1 cellular context compared by ENCODE assay signal in the genomic region with DNA sequence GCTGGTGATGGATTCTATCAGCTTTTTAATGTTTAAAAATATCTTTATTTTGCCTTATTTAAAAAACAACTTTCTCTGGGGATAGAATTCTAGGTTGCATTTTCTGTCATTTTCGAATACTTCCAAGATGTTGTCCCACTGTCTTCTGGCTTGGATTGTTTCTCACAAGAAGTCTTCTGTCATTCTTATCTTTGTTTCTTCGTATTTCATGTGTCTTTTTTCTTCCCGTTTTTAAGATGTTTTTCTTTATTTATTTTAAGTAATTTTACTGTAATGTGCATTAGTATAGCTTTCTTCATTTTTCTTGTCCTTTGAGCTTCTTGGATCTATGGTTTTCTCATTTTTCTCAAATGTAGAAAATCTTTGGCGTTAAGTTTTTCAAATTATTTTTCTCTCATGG.
TF ChIP-seq lines count a peak whose summit lies in the region.

No MANE protein-coding gene starts in this region.

TF ChIP-seq in K562, 482 proteins besides CTCF, POLR2A, EP300 and RAD21 (continued from another document and continues in another):
- TF ChIP-seq, protein P1, sequence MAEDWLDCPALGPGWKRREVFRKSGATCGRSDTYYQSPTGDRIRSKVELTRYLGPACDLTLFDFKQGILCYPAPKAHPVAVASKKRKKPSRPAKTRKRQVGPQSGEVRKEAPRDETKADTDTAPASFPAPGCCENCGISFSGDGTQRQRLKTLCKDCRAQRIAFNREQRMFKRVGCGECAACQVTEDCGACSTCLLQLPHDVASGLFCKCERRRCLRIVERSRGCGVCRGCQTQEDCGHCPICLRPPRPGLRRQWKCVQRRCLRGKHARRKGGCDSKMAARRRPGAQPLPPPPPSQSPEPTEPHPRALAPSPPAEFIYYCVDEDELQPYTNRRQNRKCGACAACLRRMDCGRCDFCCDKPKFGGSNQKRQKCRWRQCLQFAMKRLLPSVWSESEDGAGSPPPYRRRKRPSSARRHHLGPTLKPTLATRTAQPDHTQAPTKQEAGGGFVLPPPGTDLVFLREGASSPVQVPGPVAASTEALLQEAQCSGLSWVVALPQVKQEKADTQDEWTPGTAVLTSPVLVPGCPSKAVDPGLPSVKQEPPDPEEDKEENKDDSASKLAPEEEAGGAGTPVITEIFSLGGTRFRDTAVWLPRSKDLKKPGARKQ (CRISPR knock-in tag; IDR thresholded peaks at IDR 0.05), result peak; percentile 57; the same call in 1 of the 2 replicates
- TF ChIP-seq TEAD2 (tag; IDR thresholded peaks at IDR 0.05) (no peak), HDAC8 (tag; IDR thresholded peaks at IDR 0.05) (no peak), STAG1 (CRISPR knock-in tag; IDR thresholded peaks at IDR 0.05; ENCODE audit: borderline replicate concordance) (no peak), KAT8 (IDR thresholded peaks at IDR 0.05; ENCODE audit: low read depth) (no peak), ZNF668 (CRISPR knock-in tag; IDR thresholded peaks at IDR 0.05) (no peak), DDX20 (tag; IDR thresholded peaks at IDR 0.05; ENCODE audit: low read depth) (no peak), SAP30 (IDR thresholded peaks at IDR 0.05; ENCODE audit: borderline replicate concordance, insufficient read depth, low read depth, low read length, poor library complexity, severe bottlenecking) (no peak), CHD2 (IDR thresholded peaks at IDR 0.05; ENCODE audit: low read depth, low read length) (no peak), CBX3 (IDR thresholded peaks at IDR 0.05; ENCODE audit: borderline replicate concordance in 1 of 2, low read length in 2 of 2) (peak in 1 of 2 experiments; percentile 98; a peak in 2 of 3 replicates), ZNF184 (CRISPR knock-in tag; IDR thresholded peaks at IDR 0.05) (no peak), SRF (CRISPR knock-in tag; IDR thresholded peaks at IDR 0.05) (no peak), ZNF584 (CRISPR knock-in tag; IDR thresholded peaks at IDR 0.05; ENCODE audit: low read depth) (no peak), OTX1 (CRISPR knock-in tag; IDR thresholded peaks at IDR 0.05) (no peak), NCOA6 (IDR thresholded peaks at IDR 0.05) (no peak), ELF1 (tag; IDR thresholded peaks at IDR 0.05) (no peak), TRIM28 (IDR thresholded peaks at IDR 0.05) (peak; percentile 95), ZNF347 (CRISPR knock-in tag; IDR thresholded peaks at IDR 0.05; ENCODE audit: low read depth) (no peak), EHMT2 (IDR thresholded peaks at IDR 0.05) (no peak), LARP7 (IDR thresholded peaks at IDR 0.05) (peak; percentile 55; the same call in 1 of the 2 replicates), ZNF197 (CRISPR knock-in tag; IDR thresholded peaks at IDR 0.05; ENCODE audit: low read depth) (no peak), TBL1XR1 (IDR thresholded peaks at IDR 0.05; ENCODE audit: low read length in 2 of 2) (no peak)
- TF ChIP-seq, protein P2, sequence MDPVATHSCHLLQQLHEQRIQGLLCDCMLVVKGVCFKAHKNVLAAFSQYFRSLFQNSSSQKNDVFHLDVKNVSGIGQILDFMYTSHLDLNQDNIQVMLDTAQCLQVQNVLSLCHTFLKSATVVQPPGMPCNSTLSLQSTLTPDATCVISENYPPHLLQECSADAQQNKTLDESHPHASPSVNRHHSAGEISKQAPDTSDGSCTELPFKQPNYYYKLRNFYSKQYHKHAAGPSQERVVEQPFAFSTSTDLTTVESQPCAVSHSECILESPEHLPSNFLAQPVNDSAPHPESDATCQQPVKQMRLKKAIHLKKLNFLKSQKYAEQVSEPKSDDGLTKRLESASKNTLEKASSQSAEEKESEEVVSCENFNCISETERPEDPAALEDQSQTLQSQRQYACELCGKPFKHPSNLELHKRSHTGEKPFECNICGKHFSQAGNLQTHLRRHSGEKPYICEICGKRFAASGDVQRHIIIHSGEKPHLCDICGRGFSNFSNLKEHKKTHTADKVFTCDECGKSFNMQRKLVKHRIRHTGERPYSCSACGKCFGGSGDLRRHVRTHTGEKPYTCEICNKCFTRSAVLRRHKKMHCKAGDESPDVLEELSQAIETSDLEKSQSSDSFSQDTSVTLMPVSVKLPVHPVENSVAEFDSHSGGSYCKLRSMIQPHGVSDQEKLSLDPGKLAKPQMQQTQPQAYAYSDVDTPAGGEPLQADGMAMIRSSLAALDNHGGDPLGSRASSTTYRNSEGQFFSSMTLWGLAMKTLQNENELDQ (CRISPR knock-in tag; IDR thresholded peaks at IDR 0.05; ENCODE audit: borderline replicate concordance), result no peak
- TF ChIP-seq, protein P3, sequence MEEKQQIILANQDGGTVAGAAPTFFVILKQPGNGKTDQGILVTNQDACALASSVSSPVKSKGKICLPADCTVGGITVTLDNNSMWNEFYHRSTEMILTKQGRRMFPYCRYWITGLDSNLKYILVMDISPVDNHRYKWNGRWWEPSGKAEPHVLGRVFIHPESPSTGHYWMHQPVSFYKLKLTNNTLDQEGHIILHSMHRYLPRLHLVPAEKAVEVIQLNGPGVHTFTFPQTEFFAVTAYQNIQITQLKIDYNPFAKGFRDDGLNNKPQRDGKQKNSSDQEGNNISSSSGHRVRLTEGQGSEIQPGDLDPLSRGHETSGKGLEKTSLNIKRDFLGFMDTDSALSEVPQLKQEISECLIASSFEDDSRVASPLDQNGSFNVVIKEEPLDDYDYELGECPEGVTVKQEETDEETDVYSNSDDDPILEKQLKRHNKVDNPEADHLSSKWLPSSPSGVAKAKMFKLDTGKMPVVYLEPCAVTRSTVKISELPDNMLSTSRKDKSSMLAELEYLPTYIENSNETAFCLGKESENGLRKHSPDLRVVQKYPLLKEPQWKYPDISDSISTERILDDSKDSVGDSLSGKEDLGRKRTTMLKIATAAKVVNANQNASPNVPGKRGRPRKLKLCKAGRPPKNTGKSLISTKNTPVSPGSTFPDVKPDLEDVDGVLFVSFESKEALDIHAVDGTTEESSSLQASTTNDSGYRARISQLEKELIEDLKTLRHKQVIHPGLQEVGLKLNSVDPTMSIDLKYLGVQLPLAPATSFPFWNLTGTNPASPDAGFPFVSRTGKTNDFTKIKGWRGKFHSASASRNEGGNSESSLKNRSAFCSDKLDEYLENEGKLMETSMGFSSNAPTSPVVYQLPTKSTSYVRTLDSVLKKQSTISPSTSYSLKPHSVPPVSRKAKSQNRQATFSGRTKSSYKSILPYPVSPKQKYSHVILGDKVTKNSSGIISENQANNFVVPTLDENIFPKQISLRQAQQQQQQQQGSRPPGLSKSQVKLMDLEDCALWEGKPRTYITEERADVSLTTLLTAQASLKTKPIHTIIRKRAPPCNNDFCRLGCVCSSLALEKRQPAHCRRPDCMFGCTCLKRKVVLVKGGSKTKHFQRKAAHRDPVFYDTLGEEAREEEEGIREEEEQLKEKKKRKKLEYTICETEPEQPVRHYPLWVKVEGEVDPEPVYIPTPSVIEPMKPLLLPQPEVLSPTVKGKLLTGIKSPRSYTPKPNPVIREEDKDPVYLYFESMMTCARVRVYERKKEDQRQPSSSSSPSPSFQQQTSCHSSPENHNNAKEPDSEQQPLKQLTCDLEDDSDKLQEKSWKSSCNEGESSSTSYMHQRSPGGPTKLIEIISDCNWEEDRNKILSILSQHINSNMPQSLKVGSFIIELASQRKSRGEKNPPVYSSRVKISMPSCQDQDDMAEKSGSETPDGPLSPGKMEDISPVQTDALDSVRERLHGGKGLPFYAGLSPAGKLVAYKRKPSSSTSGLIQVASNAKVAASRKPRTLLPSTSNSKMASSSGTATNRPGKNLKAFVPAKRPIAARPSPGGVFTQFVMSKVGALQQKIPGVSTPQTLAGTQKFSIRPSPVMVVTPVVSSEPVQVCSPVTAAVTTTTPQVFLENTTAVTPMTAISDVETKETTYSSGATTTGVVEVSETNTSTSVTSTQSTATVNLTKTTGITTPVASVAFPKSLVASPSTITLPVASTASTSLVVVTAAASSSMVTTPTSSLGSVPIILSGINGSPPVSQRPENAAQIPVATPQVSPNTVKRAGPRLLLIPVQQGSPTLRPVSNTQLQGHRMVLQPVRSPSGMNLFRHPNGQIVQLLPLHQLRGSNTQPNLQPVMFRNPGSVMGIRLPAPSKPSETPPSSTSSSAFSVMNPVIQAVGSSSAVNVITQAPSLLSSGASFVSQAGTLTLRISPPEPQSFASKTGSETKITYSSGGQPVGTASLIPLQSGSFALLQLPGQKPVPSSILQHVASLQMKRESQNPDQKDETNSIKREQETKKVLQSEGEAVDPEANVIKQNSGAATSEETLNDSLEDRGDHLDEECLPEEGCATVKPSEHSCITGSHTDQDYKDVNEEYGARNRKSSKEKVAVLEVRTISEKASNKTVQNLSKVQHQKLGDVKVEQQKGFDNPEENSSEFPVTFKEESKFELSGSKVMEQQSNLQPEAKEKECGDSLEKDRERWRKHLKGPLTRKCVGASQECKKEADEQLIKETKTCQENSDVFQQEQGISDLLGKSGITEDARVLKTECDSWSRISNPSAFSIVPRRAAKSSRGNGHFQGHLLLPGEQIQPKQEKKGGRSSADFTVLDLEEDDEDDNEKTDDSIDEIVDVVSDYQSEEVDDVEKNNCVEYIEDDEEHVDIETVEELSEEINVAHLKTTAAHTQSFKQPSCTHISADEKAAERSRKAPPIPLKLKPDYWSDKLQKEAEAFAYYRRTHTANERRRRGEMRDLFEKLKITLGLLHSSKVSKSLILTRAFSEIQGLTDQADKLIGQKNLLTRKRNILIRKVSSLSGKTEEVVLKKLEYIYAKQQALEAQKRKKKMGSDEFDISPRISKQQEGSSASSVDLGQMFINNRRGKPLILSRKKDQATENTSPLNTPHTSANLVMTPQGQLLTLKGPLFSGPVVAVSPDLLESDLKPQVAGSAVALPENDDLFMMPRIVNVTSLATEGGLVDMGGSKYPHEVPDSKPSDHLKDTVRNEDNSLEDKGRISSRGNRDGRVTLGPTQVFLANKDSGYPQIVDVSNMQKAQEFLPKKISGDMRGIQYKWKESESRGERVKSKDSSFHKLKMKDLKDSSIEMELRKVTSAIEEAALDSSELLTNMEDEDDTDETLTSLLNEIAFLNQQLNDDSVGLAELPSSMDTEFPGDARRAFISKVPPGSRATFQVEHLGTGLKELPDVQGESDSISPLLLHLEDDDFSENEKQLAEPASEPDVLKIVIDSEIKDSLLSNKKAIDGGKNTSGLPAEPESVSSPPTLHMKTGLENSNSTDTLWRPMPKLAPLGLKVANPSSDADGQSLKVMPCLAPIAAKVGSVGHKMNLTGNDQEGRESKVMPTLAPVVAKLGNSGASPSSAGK (IDR thresholded peaks at IDR 0.05), result no peak
- TF ChIP-seq, protein P4, sequence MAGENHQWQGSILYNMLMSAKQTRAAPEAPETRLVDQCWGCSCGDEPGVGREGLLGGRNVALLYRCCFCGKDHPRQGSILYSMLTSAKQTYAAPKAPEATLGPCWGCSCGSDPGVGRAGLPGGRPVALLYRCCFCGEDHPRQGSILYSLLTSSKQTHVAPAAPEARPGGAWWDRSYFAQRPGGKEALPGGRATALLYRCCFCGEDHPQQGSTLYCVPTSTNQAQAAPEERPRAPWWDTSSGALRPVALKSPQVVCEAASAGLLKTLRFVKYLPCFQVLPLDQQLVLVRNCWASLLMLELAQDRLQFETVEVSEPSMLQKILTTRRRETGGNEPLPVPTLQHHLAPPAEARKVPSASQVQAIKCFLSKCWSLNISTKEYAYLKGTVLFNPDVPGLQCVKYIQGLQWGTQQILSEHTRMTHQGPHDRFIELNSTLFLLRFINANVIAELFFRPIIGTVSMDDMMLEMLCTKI (IDR thresholded peaks at IDR 0.05; ENCODE audit: partially characterized antibody), result no peak
- TF ChIP-seq, protein P5, sequence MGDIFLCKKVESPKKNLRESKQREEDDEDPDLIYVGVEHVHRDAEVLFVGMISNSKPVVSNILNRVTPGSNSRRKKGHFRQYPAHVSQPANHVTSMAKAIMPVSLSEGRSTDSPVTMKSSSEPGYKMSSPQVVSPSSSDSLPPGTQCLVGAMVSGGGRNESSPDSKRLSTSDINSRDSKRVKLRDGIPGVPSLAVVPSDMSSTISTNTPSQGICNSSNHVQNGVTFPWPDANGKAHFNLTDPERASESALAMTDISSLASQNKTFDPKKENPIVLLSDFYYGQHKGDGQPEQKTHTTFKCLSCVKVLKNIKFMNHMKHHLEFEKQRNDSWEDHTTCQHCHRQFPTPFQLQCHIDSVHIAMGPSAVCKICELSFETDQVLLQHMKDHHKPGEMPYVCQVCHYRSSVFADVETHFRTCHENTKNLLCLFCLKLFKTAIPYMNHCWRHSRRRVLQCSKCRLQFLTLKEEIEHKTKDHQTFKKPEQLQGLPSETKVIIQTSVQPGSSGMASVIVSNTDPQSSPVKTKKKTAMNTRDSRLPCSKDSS (IDR thresholded peaks at IDR 0.05; ENCODE audit: low read depth, partially characterized antibody), result peak; percentile 78
- TF ChIP-seq, protein P6, sequence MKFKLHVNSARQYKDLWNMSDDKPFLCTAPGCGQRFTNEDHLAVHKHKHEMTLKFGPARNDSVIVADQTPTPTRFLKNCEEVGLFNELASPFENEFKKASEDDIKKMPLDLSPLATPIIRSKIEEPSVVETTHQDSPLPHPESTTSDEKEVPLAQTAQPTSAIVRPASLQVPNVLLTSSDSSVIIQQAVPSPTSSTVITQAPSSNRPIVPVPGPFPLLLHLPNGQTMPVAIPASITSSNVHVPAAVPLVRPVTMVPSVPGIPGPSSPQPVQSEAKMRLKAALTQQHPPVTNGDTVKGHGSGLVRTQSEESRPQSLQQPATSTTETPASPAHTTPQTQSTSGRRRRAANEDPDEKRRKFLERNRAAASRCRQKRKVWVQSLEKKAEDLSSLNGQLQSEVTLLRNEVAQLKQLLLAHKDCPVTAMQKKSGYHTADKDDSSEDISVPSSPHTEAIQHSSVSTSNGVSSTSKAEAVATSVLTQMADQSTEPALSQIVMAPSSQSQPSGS (CRISPR knock-in tag; IDR thresholded peaks at IDR 0.05), result no peak
- TF ChIP-seq, protein P7, sequence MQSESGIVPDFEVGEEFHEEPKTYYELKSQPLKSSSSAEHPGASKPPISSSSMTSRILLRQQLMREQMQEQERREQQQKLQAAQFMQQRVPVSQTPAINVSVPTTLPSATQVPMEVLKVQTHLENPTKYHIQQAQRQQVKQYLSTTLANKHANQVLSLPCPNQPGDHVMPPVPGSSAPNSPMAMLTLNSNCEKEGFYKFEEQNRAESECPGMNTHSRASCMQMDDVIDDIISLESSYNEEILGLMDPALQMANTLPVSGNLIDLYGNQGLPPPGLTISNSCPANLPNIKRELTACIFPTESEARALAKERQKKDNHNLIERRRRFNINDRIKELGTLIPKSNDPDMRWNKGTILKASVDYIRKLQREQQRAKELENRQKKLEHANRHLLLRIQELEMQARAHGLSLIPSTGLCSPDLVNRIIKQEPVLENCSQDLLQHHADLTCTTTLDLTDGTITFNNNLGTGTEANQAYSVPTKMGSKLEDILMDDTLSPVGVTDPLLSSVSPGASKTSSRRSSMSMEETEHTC (IDR thresholded peaks at IDR 0.05), result no peak
- TF ChIP-seq, protein P8, sequence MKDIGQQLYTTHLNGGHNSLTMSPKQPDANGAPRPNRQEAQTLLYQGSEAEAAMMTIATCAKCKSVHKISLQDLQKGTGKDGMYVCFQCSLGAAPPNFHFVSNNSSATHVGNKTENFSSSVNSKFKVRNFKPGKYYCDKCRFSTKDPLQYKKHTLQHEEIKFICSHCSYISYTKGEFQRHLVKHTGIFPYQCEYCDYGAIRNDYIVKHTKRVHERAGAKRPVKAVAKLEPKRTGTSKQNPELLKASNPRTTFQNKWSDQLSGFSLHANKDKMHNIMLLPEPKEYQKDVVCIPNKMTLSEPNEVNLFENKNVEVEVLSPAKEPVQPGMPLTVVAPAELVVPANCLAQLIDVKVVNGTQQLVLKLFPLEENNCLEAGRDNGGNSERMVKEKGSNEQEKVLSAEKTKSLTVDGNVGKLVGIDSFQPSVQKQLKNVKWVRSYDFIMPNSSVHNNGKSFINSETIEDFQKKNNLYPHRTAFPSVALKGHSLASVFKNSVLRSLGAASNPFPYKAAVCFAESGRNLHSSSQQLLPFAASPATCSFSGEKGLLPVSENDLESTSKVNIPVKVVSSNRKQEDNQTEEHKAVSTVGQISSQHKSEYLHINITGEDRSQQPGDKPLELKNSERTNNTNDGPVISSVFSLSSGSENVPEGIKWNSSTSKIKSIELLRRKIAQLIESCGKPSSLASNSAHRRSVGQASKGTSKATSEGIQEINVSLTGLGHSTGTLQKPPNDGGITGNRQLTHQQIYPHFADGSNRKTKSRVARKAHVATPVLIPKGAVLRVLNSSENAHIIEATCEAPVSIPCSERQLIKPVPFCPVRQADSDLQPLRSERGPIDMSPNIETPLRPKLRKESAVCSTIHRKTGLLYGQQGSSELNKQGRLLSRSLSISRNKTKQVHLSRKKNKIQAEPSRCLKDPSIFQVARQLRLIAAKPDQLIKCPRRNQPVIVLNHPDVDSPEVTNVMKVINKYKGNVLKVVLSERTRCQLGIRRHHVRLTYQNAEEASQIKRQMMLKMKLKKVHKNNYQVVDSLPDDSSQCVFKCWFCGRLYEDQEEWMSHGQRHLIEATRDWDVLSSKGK (CRISPR knock-in tag; IDR thresholded peaks at IDR 0.05), result no peak
